In the genomic region with DNA sequence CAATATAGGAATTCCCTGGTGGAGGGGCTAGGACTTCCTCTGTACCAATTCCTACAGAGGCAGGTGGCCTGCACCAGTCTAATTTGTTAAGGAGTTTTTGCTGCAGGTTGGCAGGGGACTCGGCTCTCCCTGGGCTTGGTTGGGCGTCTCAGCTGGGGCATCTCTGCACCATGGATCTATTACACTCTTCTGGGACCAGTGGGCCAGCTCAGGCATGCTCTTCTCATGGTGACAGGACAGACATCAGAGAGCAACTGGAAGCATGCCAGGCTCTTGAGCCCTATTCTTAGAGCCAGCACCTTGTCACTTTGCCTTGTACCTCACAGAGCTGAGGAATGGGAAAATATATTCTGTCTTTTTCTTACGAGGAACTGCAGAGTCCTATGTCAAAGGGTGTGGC, we compare ENCODE assay signal across 25 cellular contexts.
A peak's percentile ranks its signal among the peaks of the same experiment; 100 is the strongest.
DNase-seq lines count a peak whose midpoint lies in the region; ATAC-seq lines count a peak whose summit lies in the region.
"Had no signal": no experiment of that assay in that cellular context is flagged by ENCODE, and none has a peak within 500 bp of the region (broad histone marks: within the 10 kb centered on the region; RNA-seq: fewer than 3 reads in every experiment).

No MANE protein-coding gene starts in this region.

- no peak for ATAC-seq in left lobe of liver
- ATAC-seq: activated naive CD4-positive, alpha-beta T cell treated with anti-CD3 and anti-CD28 coated beads, Interleukin-2, amount 50 U/mL, for 72 hours; activated T-helper 17 cell treated with anti-CD3 and anti-CD28 coated beads, Interleukin-2, amount 50 U/mL, for 72 hours; CD8-positive, alpha-beta T cell; WTC11 had no signal

- peaks cover 1% of the 10 kb centered on the region for H3K27me3 Mint-ChIP-seq in activated CD4-positive, alpha-beta memory T cell treated with anti-CD3 and anti-CD28 coated beads, Interleukin-2, amount 10 ng/mL, durations not matched to agents 7 days and 5 days
- H3K27me3 Mint-ChIP-seq: activated T-helper 17 cell treated with anti-CD3 and anti-CD28 coated beads, Interleukin-2, amount 50 U/mL, for 72 hours had no signal

- no peak overlapping the region for H3K4me3 Mint-ChIP-seq in activated CD4-positive, alpha-beta memory T cell treated with anti-CD3 and anti-CD28 coated beads, Interleukin-2, amount 10 ng/mL, durations not matched to agents 7 days and 5 days
- H3K4me3 Mint-ChIP-seq: activated T-helper 17 cell treated with anti-CD3 and anti-CD28 coated beads, Interleukin-2, amount 50 U/mL, for 72 hours; CD8-positive, alpha-beta T cell; dendritic cell treated with granulocyte-macrophage colony-stimulating factor and Interleukin-4, amounts not matched to agents 40 ng/mL and 50 ng/mL, for 4 days; WTC11 had no signal

- no peaks in the 10 kb centered on the region for H3K4me1 Mint-ChIP-seq in activated CD4-positive, alpha-beta memory T cell treated with anti-CD3 and anti-CD28 coated beads, Interleukin-2, amount 10 ng/mL, durations not matched to agents 7 days and 5 days
- H3K4me1 Mint-ChIP-seq: activated T-helper 17 cell treated with anti-CD3 and anti-CD28 coated beads, Interleukin-2, amount 50 U/mL, for 72 hours had no signal

- CTCF ChIA-PET in activated CD4-positive, alpha-beta memory T cell treated with anti-CD3 and anti-CD28 coated beads, Interleukin-2, amount 10 ng/mL, durations not matched to agents 7 days and 5 days (lab: Charles Lee), result interaction anchor here (1.2 to 1.6 kb wide), 2 partner anchors 14 to 15 kb away, joined by 3 to 5 read pairs; no protein-coding TSS in a partner anchor

- no peaks in the 10 kb centered on the region for H3K36me3 Mint-ChIP-seq in activated CD4-positive, alpha-beta memory T cell treated with anti-CD3 and anti-CD28 coated beads, Interleukin-2, amount 10 ng/mL, durations not matched to agents 7 days and 5 days (ENCODE audit: low read depth)
- H3K36me3 Mint-ChIP-seq: CD8-positive, alpha-beta T cell; WTC11 had no signal

- peak; percentile 4 for DNase-seq in DMS153 (lab: John Stamatoyannopoulos, UW)
- no peak for DNase-seq in DMS153 treated with DMSO at 0.1 percent for 48 hours (lab: John Stamatoyannopoulos, UW; ENCODE audit: unreplicated experiment)
- peak; percentile 16 for DNase-seq in HPDE6-E6E7 (ENCODE audit: extremely low spot score)
- peak; percentile 56 for DNase-seq in NCI-H510A (lab: John Stamatoyannopoulos, UW)
- peak; percentile 35 for DNase-seq in left lobe of liver (ENCODE audit: low spot score)
- no peak for DNase-seq in A172 (ENCODE audit: low spot score)
- no peak for DNase-seq in activated CD4-positive, alpha-beta memory T cell treated with anti-CD3 and anti-CD28 coated beads, Interleukin-2, amount 10 ng/mL, durations not matched to agents 7 days and 5 days
- DNase-seq in activated effector memory CD4-positive, alpha-beta T cell treated with Interleukin-2 at 50 U/mL for 16 hours, result no peak
- DNase-seq: 8988T; activated CD8-positive, alpha-beta memory T cell treated with anti-CD3 and anti-CD28 coated beads, Interleukin-2, amount 50 U/mL, for 4 hours; AML-193; aorta; caudate nucleus; CD8-positive, alpha-beta T cell; DND-41; NCI-H2029 treated with DMSO at 0.1 percent for 48 hours; NCI-H748 treated with DMSO at 0.1 percent for 48 hours; stimulated activated CD8-positive, alpha-beta memory T cell treated with anti-CD3 and anti-CD28 coated beads, Interleukin-4, amount 100 ng/mL, for 48 hours; stomach; T-helper 9 cell had no signal

- no peak overlapping the region for H3K27ac Mint-ChIP-seq in activated CD4-positive, alpha-beta memory T cell treated with anti-CD3 and anti-CD28 coated beads, Interleukin-2, amount 10 ng/mL, durations not matched to agents 7 days and 5 days
- H3K27ac Mint-ChIP-seq: activated naive CD4-positive, alpha-beta T cell treated with anti-CD3 and anti-CD28 coated beads, Interleukin-2, amount 50 U/mL, for 72 hours; activated T-helper 17 cell treated with anti-CD3 and anti-CD28 coated beads, Interleukin-2, amount 50 U/mL, for 72 hours; dendritic cell treated with granulocyte-macrophage colony-stimulating factor and Interleukin-4, amounts not matched to agents 40 ng/mL and 50 ng/mL, for 4 days; progenitor cell of endocrine pancreas; WTC11 had no signal

- POLR2A ChIA-PET in activated CD4-positive, alpha-beta memory T cell treated with anti-CD3 and anti-CD28 coated beads, Interleukin-2, amount 10 ng/mL, durations not matched to agents 7 days and 5 days (lab: Charles Lee), result no interaction called here

- H3K9me3 Mint-ChIP-seq in activated CD4-positive, alpha-beta memory T cell treated with anti-CD3 and anti-CD28 coated beads, Interleukin-2, amount 10 ng/mL, durations not matched to agents 7 days and 5 days, result no peaks in the 10 kb centered on the region
- H3K9me3 Mint-ChIP-seq: activated T-helper 17 cell treated with anti-CD3 and anti-CD28 coated beads, Interleukin-2, amount 50 U/mL, for 72 hours; CD8-positive, alpha-beta T cell; dendritic cell treated with granulocyte-macrophage colony-stimulating factor and Interleukin-4, amounts not matched to agents 40 ng/mL and 50 ng/mL, for 4 days had no signal

Comparison
In these comparisons a context has a peak if more than half of its experiments do, and no peak if none do; other contexts are left out.
1. DNase-seq: peak in DMS153 (single experiment), HPDE6-E6E7 (single experiment), NCI-H510A (single experiment) and left lobe of liver (single experiment); none in DMS153 treated with DMSO at 0.1 percent for 48 hours (single experiment), A172 (single experiment), activated CD4-positive, alpha-beta memory T cell treated with anti-CD3 and anti-CD28 coated beads, Interleukin-2, amount 10 ng/mL, durations not matched to agents 7 days and 5 days (single experiment) and activated effector memory CD4-positive, alpha-beta T cell treated with Interleukin-2 at 50 U/mL for 16 hours (single experiment).